14 cellular contexts compared by ENCODE assay signal in the genomic region with DNA sequence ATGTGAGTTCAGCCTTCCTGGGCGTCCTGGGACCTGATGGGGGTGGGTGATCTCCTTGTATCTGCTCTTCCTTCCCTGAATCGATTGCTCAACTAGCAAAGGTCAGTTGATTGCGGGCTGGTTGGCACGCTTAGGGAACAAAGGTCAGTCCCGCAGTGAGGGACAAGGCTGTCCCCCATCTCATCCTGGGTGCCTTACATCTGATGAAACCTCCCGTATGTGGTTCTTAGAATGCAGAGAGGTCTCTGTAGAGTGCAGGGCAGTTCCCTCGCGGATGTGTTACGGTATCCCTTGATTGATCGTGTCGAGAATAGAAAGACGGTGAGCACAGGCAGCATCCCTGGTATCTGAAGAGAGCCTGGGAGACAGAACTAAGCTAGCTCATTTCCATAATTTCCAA. TPM values are rescaled to one million over a fixed set of nuclear protein-coding genes. Genes with fewer than 3 reads are reported as not detected.
A peak's percentile ranks its signal among the peaks of the same experiment; 100 is the strongest.
DNase-seq lines count a peak whose midpoint lies in the region; ATAC-seq and TF ChIP-seq lines count a peak whose summit lies in the region.
"Had no signal": no experiment of that assay in that cellular context is flagged by ENCODE, and none has a peak within 500 bp of the region (broad histone marks: within the 10 kb centered on the region; RNA-seq: fewer than 3 reads in every experiment).

No MANE protein-coding gene starts in this region.

- no peaks in the 10 kb centered on the region for H3K9me3 ChIP-seq in suprapubic skin

- TF ChIP-seq POLR2A in suprapubic skin (IDR thresholded peaks at IDR 0.05): no peak

- no peaks in the 10 kb centered on the region for H3K9me3 Mint-ChIP-seq in activated CD4-positive, alpha-beta memory T cell treated with anti-CD3 and anti-CD28 coated beads for 36 hours
- no peaks in the 10 kb centered on the region for H3K9me3 Mint-ChIP-seq in activated CD4-positive, alpha-beta memory T cell treated with anti-CD3 and anti-CD28 coated beads, Interleukin-2, amount 10 ng/mL, durations not matched to agents 7 days and 5 days
- H3K9me3 Mint-ChIP-seq in stimulated activated effector memory CD8-positive, alpha-beta T cell treated with anti-CD3 and anti-CD28 coated beads, Interleukin-12 subunit alpha, Interleukin-12 subunit beta, amount 100 ng/mL, for 72 hours: no peaks in the 10 kb centered on the region

- H3K4me3 ChIP-seq in suprapubic skin: no peak overlapping the region

- no peak for TF ChIP-seq EP300 in suprapubic skin (IDR thresholded peaks at IDR 0.05)

- H3K4me1 ChIP-seq in suprapubic skin: peaks cover 20% of the 10 kb centered on the region

- peak; percentile 32 for ATAC-seq in left colon
- ATAC-seq in stimulated activated effector memory CD8-positive, alpha-beta T cell treated with anti-CD3 and anti-CD28 coated beads, Interleukin-12 subunit alpha, Interleukin-12 subunit beta, amount 100 ng/mL, for 72 hours: no peak
- no peak for ATAC-seq in HG02870 (IDR thresholded peaks at IDR 0.05; ENCODE audit: unreplicated experiment)

- DNase-seq in activated CD4-positive, alpha-beta memory T cell treated with anti-CD3 and anti-CD28 coated beads for 36 hours: no peak
- no peak for DNase-seq in activated CD4-positive, alpha-beta memory T cell treated with anti-CD3 and anti-CD28 coated beads, Interleukin-2, amount 10 ng/mL, durations not matched to agents 7 days and 5 days
- no peak for DNase-seq in RWPE1 (ENCODE audit: low spot score)
- no peak for DNase-seq in left colon
- no peak for DNase-seq in stimulated activated effector memory CD8-positive, alpha-beta T cell treated with anti-CD3 and anti-CD28 coated beads, Interleukin-12 subunit alpha, Interleukin-12 subunit beta, amount 100 ng/mL, for 72 hours (ENCODE audit: low spot score in 2 of 2)
- no peak for DNase-seq in amygdala (lab: John Stamatoyannopoulos, UW)
- no peak for DNase-seq in suprapubic skin (ENCODE audit: low spot score in 2 of 2)
- DNase-seq: activated T-cell treated with anti-CD3 and anti-CD28 coated beads for 4 hours, brain microvascular endothelial cell, NCI-H2081 treated with DMSO at 0.1 percent for 48 hours, NCI-H774, Right ventricle myocardium superior, substantia nigra had no signal

- H3K4me3 Mint-ChIP-seq in activated CD4-positive, alpha-beta memory T cell treated with anti-CD3 and anti-CD28 coated beads for 36 hours: no peak overlapping the region
- H3K4me3 Mint-ChIP-seq in activated CD4-positive, alpha-beta memory T cell treated with anti-CD3 and anti-CD28 coated beads, Interleukin-2, amount 10 ng/mL, durations not matched to agents 7 days and 5 days: no peak overlapping the region
- H3K4me3 Mint-ChIP-seq in stimulated activated effector memory CD8-positive, alpha-beta T cell treated with anti-CD3 and anti-CD28 coated beads, Interleukin-12 subunit alpha, Interleukin-12 subunit beta, amount 100 ng/mL, for 72 hours: no peak overlapping the region

- H3K4me1 Mint-ChIP-seq in activated CD4-positive, alpha-beta memory T cell treated with anti-CD3 and anti-CD28 coated beads for 36 hours (ENCODE audit: low read depth): peaks cover 50% of the 10 kb centered on the region
- H3K4me1 Mint-ChIP-seq in activated CD4-positive, alpha-beta memory T cell treated with anti-CD3 and anti-CD28 coated beads, Interleukin-2, amount 10 ng/mL, durations not matched to agents 7 days and 5 days: peaks cover 30% of the 10 kb centered on the region
- H3K4me1 Mint-ChIP-seq in stimulated activated effector memory CD8-positive, alpha-beta T cell treated with anti-CD3 and anti-CD28 coated beads, Interleukin-12 subunit alpha, Interleukin-12 subunit beta, amount 100 ng/mL, for 72 hours: peaks cover 59% of the 10 kb centered on the region

- no peaks in the 10 kb centered on the region for H3K27me3 ChIP-seq in suprapubic skin
- H3K27me3 ChIP-seq: brain microvascular endothelial cell had no signal

- H3K36me3 Mint-ChIP-seq in activated CD4-positive, alpha-beta memory T cell treated with anti-CD3 and anti-CD28 coated beads for 36 hours: peaks cover 19% of the 10 kb centered on the region
- peaks cover 55% of the 10 kb centered on the region for H3K36me3 Mint-ChIP-seq in activated CD4-positive, alpha-beta memory T cell treated with anti-CD3 and anti-CD28 coated beads, Interleukin-2, amount 10 ng/mL, durations not matched to agents 7 days and 5 days (ENCODE audit: low read depth)
- H3K36me3 Mint-ChIP-seq in stimulated activated effector memory CD8-positive, alpha-beta T cell treated with anti-CD3 and anti-CD28 coated beads, Interleukin-12 subunit alpha, Interleukin-12 subunit beta, amount 100 ng/mL, for 72 hours: peaks cover 95% of the 10 kb centered on the region

- CTCF ChIA-PET in activated CD4-positive, alpha-beta memory T cell treated with anti-CD3 and anti-CD28 coated beads for 36 hours (lab: Charles Lee): interaction anchor here (1.1 to 6.7 kb wide), 3 partner anchors 19 to 162 kb away, joined by 3 to 192 read pairs (median 54); no protein-coding TSS in a partner anchor
- CTCF ChIA-PET in activated CD4-positive, alpha-beta memory T cell treated with anti-CD3 and anti-CD28 coated beads, Interleukin-2, amount 10 ng/mL, durations not matched to agents 7 days and 5 days (lab: Charles Lee): interaction anchor here (0.6 to 1.5 kb wide), 4 partner anchors 57 to 171 kb away, joined by 3 to 4 read pairs (median 3); no protein-coding TSS in a partner anchor
- CTCF ChIA-PET in RWPE1 (lab: Yijun Ruan, JAX): no interaction called here

- H3K27me3 Mint-ChIP-seq in activated CD4-positive, alpha-beta memory T cell treated with anti-CD3 and anti-CD28 coated beads for 36 hours: no peaks in the 10 kb centered on the region
- no peaks in the 10 kb centered on the region for H3K27me3 Mint-ChIP-seq in activated CD4-positive, alpha-beta memory T cell treated with anti-CD3 and anti-CD28 coated beads, Interleukin-2, amount 10 ng/mL, durations not matched to agents 7 days and 5 days

- 92% methylated on average over 12 of the region's 12 CpGs for WGBS in suprapubic skin

- intact Hi-C loops in activated CD4-positive, alpha-beta memory T cell treated with anti-CD3 and anti-CD28 coated beads for 36 hours (cut with micrococcal nuclease): no loop called here
- intact Hi-C loops in left colon (cut with DNase I, micrococcal nuclease): loop anchor here (10.0 kb wide), 3 partner anchors 67 to 157 kb away; a partner anchor contains a TSS

- H3K36me3 ChIP-seq in suprapubic skin: peaks cover 3% of the 10 kb centered on the region

- H3K27ac ChIP-seq in RWPE1: peak overlapping the region; percentile 0; the same call in 1 of the 2 replicates
- H3K27ac ChIP-seq in suprapubic skin: no peak overlapping the region
- H3K27ac ChIP-seq: brain microvascular endothelial cell had no signal

- POLR2A ChIA-PET in activated CD4-positive, alpha-beta memory T cell treated with anti-CD3 and anti-CD28 coated beads for 36 hours (lab: Charles Lee): no interaction called here
- POLR2A ChIA-PET in activated CD4-positive, alpha-beta memory T cell treated with anti-CD3 and anti-CD28 coated beads, Interleukin-2, amount 10 ng/mL, durations not matched to agents 7 days and 5 days (lab: Charles Lee): no interaction called here
- POLR2A ChIA-PET in RWPE1 (lab: Yijun Ruan, JAX; ENCODE audit: low non-redundant PET): no interaction called here

- peak overlapping the region; percentile 52 for H3K27ac Mint-ChIP-seq in activated CD4-positive, alpha-beta memory T cell treated with anti-CD3 and anti-CD28 coated beads for 36 hours
- no peak overlapping the region for H3K27ac Mint-ChIP-seq in activated CD4-positive, alpha-beta memory T cell treated with anti-CD3 and anti-CD28 coated beads, Interleukin-2, amount 10 ng/mL, durations not matched to agents 7 days and 5 days
- peak overlapping the region; percentile 91 for H3K27ac Mint-ChIP-seq in stimulated activated effector memory CD8-positive, alpha-beta T cell treated with anti-CD3 and anti-CD28 coated beads, Interleukin-12 subunit alpha, Interleukin-12 subunit beta, amount 100 ng/mL, for 72 hours

- no peak for TF ChIP-seq CTCF in RWPE1 (conservative IDR thresholded peaks at IDR 0.05; ENCODE audit: low read depth)
- no peak for TF ChIP-seq CTCF in suprapubic skin (IDR thresholded peaks at IDR 0.05)

RNA-seq across cellular contexts. Expression of a gene that starts 56.4 kb away (rescaled TPM):
- total RNA-seq in activated CD4-positive, alpha-beta memory T cell treated with anti-CD3 and anti-CD28 coated beads for 36 hours: under 1 TPM; 0.69 to 0.75 TPM
- total RNA-seq in activated CD4-positive, alpha-beta memory T cell treated with anti-CD3 and anti-CD28 coated beads, Interleukin-2, amount 10 ng/mL, durations not matched to agents 7 days and 5 days: under 1 TPM; 0.75 to 0.93 TPM
- total RNA-seq in left colon: under 1 TPM; 0.34 to 0.52 TPM
- total RNA-seq in suprapubic skin: 1 to 10 TPM in 3 of 4 donors, under 1 TPM in 1; 0.93 to 2.2 (median 1.1) TPM
